Comparison of ENCODE assay signal across 16 cellular contexts in the genomic region with DNA sequence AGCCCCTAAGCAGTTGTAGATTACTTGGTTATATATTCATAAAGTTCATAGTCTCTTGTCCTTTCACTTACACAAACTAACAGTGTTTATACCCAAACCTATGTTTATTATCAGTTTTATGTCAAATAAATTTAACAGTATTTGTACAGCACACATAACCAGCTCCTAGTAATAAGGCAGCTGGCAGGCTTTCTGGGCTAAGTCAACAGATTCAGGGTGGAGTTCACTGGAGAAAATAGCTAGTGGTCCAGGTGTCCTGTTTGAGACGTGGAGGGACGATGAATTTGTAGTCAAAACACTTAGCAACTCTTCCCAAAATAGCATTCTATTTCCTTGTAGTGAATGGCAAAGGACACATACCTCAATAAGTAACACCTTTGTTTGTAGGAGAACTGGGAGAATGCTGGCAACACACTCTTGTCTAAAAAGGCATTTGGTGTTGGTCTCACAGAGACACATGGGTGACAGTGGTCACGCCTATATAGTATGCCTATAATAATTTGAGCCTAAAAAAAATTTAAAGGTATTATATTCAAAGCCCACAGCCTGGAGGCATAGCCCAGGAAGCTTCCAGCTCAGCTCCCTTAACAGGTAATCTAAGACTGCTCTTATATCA.
A peak's percentile ranks its signal among the peaks of the same experiment; 100 is the strongest.
DNase-seq lines count a peak whose midpoint lies in the region; ATAC-seq and TF ChIP-seq lines count a peak whose summit lies in the region.
"Had no signal": no experiment of that assay in that cellular context is flagged by ENCODE, and none has a peak within 500 bp of the region (broad histone marks: within the 10 kb centered on the region; RNA-seq: fewer than 3 reads in every experiment).

No MANE protein-coding gene starts in this region.

- 69% methylated on average over 3 of the region's 3 CpGs for WGBS in esophagus muscularis mucosa
- WGBS in stomach, 5 donors = 35 to 43% (median 42%) methylated on average over 3 of the region's 3 CpGs

- H3K27ac Mint-ChIP-seq in immature natural killer cell = peak overlapping the region in 2 of 6 donors; percentile 19 to 34
- H3K27ac Mint-ChIP-seq: activated naive CD8-positive, alpha-beta T cell had no signal

- DNase-seq in NCI-H345 (lab: John Stamatoyannopoulos, UW) = peak; percentile 19
- no peak for DNase-seq in NCI-H345 treated with DMSO at 0.1 percent for 48 hours (lab: John Stamatoyannopoulos, UW; ENCODE audit: unreplicated experiment)
- peak; percentile 88 for DNase-seq in NCI-H2029 (lab: John Stamatoyannopoulos, UW)
- no peak for DNase-seq in esophagus muscularis mucosa (ENCODE audit: extremely low spot score)
- DNase-seq in stomach = no peak
- no peak for DNase-seq in immature natural killer cell
- DNase-seq: foreskin keratinocyte; NCI-H2171 treated with DMSO at 0.1 percent for 48 hours; PC-9; stimulated activated CD4-positive, alpha-beta T cell treated with anti-CD3 and anti-CD28 coated beads, Interleukin-15, amount 100 ng/mL, for 24 hours had no signal

- H3K9me3 Mint-ChIP-seq in immature natural killer cell = no peaks in the 10 kb centered on the region

- no peak overlapping the region for H3K4me3 Mint-ChIP-seq in immature natural killer cell
- H3K4me3 Mint-ChIP-seq: activated naive CD8-positive, alpha-beta T cell; CD14-positive monocyte had no signal

- H3K36me3 ChIP-seq in esophagus muscularis mucosa = peaks cover 0 to 25% (median 4%) of the 10 kb centered on the region in 4 donors
- peaks cover 0 to 10% (median 6%) of the 10 kb centered on the region in 4 donors for H3K36me3 ChIP-seq in stomach
- H3K36me3 ChIP-seq: cardiac muscle cell had no signal

- intact Hi-C loops in esophagus muscularis mucosa (cut with DNase I) (no loop called here), stomach (cut with DNase I; ENCODE audit: low total_unique reads) (no loop called here)

- H3K4me3 ChIP-seq in esophagus muscularis mucosa (no peak overlapping the region), stomach (no peak overlapping the region)
- H3K4me3 ChIP-seq: cardiac muscle cell, PC-9 had no signal

- TF ChIP-seq POLR2A in esophagus muscularis mucosa (IDR thresholded peaks at IDR 0.05; ENCODE audit: low read depth) (no peak), stomach (IDR thresholded peaks at IDR 0.05) (no peak)

- peaks cover 0 to 21% (median 11%) of the 10 kb centered on the region in 4 donors for H3K4me1 ChIP-seq in esophagus muscularis mucosa
- H3K4me1 ChIP-seq in stomach = peaks cover 0 to 22% (median 6%) of the 10 kb centered on the region in 4 donors
- H3K4me1 ChIP-seq: foreskin keratinocyte had no signal

- no peak for ATAC-seq in HG03378 (IDR thresholded peaks at IDR 0.05; ENCODE audit: unreplicated experiment)
- ATAC-seq in HG02759 (IDR thresholded peaks at IDR 0.05; ENCODE audit: unreplicated experiment) = no peak
- ATAC-seq: activated CD4-positive, CD25-positive, alpha-beta regulatory T cell treated with anti-CD3 and anti-CD28 coated beads, Interleukin-2, amount 50 U/mL, for 24 hours; foreskin keratinocyte had no signal

- peaks cover 44 to 64% of the 10 kb centered on the region in 2 donors for H3K4me1 Mint-ChIP-seq in immature natural killer cell

- H3K27me3 Mint-ChIP-seq in immature natural killer cell (ENCODE audit: low read depth in 3 of 3) = no peaks in the 10 kb centered on the region
- H3K27me3 Mint-ChIP-seq: activated naive CD8-positive, alpha-beta T cell had no signal

- H3K27me3 ChIP-seq in esophagus muscularis mucosa (no peaks in the 10 kb centered on the region), stomach (no peaks in the 10 kb centered on the region)
- H3K27me3 ChIP-seq: cardiac muscle cell, foreskin keratinocyte had no signal

- H3K27ac ChIP-seq in esophagus muscularis mucosa (replicated peaks in 1 of 4) (peak overlapping the region; percentile 37 to 57 (median 40)), stomach (peak overlapping the region in 3 of 5 donors; percentile 41 to 52 (median 51))
- H3K27ac ChIP-seq: cardiac muscle cell, foreskin keratinocyte, PC-9 had no signal

- peaks cover 17 to 33% (median 24%) of the 10 kb centered on the region in 3 donors for H3K36me3 Mint-ChIP-seq in immature natural killer cell

- TF ChIP-seq CTCF in esophagus muscularis mucosa (IDR thresholded peaks at IDR 0.05) (no peak), stomach (IDR thresholded peaks at IDR 0.05) (no peak)

- TF ChIP-seq EP300 in esophagus muscularis mucosa (IDR thresholded peaks at IDR 0.05) (no peak), stomach (IDR thresholded peaks at IDR 0.05) (no peak)

- H3K9me3 ChIP-seq in esophagus muscularis mucosa (no peaks in the 10 kb centered on the region), stomach (no peaks in the 10 kb centered on the region)

Comparison
In these comparisons a context has a peak if more than half of its experiments do, and no peak if none do; other contexts are left out.
1. DNase-seq: peak in NCI-H345 (single experiment) and NCI-H2029 (single experiment); none in NCI-H345 treated with DMSO at 0.1 percent for 48 hours (single experiment), esophagus muscularis mucosa (single experiment), stomach (single experiment) and immature natural killer cell (0 of 3).